12 cellular contexts compared by ENCODE assay signal in the genomic region with DNA sequence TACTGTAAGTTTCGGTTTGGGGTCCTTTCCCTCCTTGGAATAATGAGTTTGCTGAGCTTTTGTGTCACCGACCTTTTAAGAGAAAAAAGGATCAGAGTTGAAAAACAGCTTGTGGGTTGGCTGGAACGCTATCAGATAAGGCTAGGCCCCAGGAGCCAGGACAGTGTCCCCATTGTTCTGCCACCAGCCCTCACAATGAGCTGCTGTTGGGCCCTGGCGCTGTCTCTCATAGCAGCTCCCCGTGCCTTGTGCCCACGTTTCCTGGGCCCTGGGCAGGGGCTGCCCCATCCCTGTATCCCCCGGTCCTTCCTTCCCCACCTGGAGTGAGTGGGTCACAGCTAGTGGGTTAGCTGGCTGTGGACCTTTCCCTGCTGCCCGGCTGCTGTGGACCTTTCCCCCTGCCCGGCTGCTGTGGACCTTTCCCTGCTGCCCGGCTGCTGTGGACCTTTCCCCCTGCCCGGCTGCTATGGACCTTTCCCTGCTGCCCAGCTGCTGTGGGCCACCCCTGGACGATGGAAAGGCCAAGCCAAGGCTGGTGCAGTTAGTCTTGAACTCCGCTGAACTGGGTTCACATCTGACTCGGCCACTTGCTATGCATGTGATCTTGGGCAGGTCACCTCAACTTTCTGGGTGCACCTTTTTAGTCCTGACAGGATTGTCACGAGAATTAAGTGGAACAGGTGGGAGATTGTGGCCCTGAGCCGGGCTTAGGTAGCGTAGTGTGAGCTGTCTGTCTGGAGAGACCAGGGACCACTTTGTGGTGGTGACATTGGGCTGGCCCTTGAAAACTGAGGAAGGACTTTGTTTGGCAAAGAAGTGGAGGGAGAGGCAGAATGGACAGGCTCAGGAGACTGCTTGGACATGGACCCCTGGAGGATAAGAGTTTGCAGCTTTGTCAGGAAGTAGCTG.
DNase-seq lines count a peak whose midpoint lies in the region; ATAC-seq lines count a peak whose summit lies in the region.
"Had no signal": no experiment of that assay in that cellular context is flagged by ENCODE, and none has a peak within 500 bp of the region (broad histone marks: within the 10 kb centered on the region; RNA-seq: fewer than 3 reads in every experiment).

No MANE protein-coding gene starts in this region.

- no peak for ATAC-seq in HG02884 (IDR thresholded peaks at IDR 0.05; ENCODE audit: unreplicated experiment)

- DNase-seq in Ammon's horn (ENCODE audit: low spot score) (peak; percentile 94), SW480 (ENCODE audit: low spot score) (peak; percentile 84), hippocampal formation (lab: John Stamatoyannopoulos, UW) (peak; percentile 79 to 81), posterior cingulate gyrus (peak; percentile 56 to 97 (median 75)), COLO668 (lab: John Stamatoyannopoulos, UW; ENCODE audit: unreplicated experiment) (no peak), mucosa of gallbladder (ENCODE audit: low spot score) (no peak)
- no peak for DNase-seq in activated CD8-positive, alpha-beta memory T cell treated with anti-CD3 and anti-CD28 coated beads, Interleukin-2, amount 50 U/mL, for 48 hours
- DNase-seq: activated CD4-positive, alpha-beta T cell treated with anti-CD3 and anti-CD28 coated beads, Interleukin-2, amount 10 ng/mL, durations not matched to agents 24 days and 14 days; activated naive CD4-positive, alpha-beta T cell treated with Interleukin-2 at 50 U/mL for 16 hours; effector memory CD4-positive, alpha-beta T cell; KG1 had no signal

- intact Hi-C loops in posterior cingulate gyrus (cut with DNase I): no loop called here

Comparison
In these comparisons a context has a peak if more than half of its experiments do, and no peak if none do; other contexts are left out.
1. DNase-seq: peak in Ammon's horn (single experiment), SW480 (single experiment), hippocampal formation (2 of 2) and posterior cingulate gyrus (10 of 10); none in activated CD8-positive, alpha-beta memory T cell treated with anti-CD3 and anti-CD28 coated beads, Interleukin-2, amount 50 U/mL, for 48 hours (single experiment), COLO668 (single experiment) and mucosa of gallbladder (single experiment).